Comparison of ENCODE assay signal across 8 cellular contexts in the genomic region with DNA sequence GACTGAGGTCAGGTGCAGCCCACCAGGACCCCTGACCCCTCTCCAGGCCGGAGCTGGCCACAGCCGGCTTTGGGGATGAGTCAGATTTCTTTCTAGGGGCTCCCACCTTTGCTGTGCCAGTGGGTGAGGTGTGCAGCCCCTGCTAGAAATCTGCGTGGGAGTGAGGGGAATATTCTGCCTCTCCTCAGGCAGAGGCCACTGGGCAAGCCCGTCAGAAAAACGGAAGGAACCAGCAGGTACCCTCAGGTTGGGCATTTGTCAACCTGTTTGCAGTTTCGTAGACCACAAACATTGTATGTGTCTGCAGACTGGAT. TPM values are rescaled to one million over a fixed set of nuclear protein-coding genes. Genes with fewer than 3 reads are reported as not detected.
DNase-seq lines count a peak whose midpoint lies in the region; ATAC-seq and TF ChIP-seq lines count a peak whose summit lies in the region.

No MANE protein-coding gene starts in this region.

- H3K27me3 Mint-ChIP-seq in activated naive CD4-positive, alpha-beta T cell treated with anti-CD3 and anti-CD28 coated beads, Interleukin-2, amount 10 ng/mL, durations not matched to agents 7 days and 5 days, result peaks cover 46% of the 10 kb centered on the region
- H3K27me3 Mint-ChIP-seq in stimulated activated memory B cell treated with anti-CD40 and anti-IgM and Interleukin-4, amounts not matched to agents 10 μg/mL and 1 μg/mL and 100 μg/mL, for 72 hours, result peaks cover 46% of the 10 kb centered on the region

- WGBS in tibial nerve, 2 donors, result 20 to 25% methylated on average over 6 of the region's 6 CpGs

- H3K9me3 ChIP-seq in mucosa of rectum (ENCODE audit: control insufficient read depth in 2 of 2, low read length in 2 of 2) (no peaks in the 10 kb centered on the region), tibial nerve (no peaks in the 10 kb centered on the region)

- H3K4me1 Mint-ChIP-seq in activated naive CD4-positive, alpha-beta T cell treated with anti-CD3 and anti-CD28 coated beads, Interleukin-2, amount 10 ng/mL, durations not matched to agents 7 days and 5 days, result peaks cover 19% of the 10 kb centered on the region
- H3K4me1 Mint-ChIP-seq in stimulated activated memory B cell treated with anti-CD40 and anti-IgM and Interleukin-4, amounts not matched to agents 10 μg/mL and 1 μg/mL and 100 μg/mL, for 72 hours, result peaks cover 14% of the 10 kb centered on the region

- H3K27ac ChIP-seq in mucosa of rectum (ENCODE audit: low read depth in 2 of 2, low read length in 2 of 2) (peak overlapping the region; percentile 76 to 83), tibial nerve (peak overlapping the region; percentile 75 to 89 (median 82))

- H3K36me3 Mint-ChIP-seq in activated naive CD4-positive, alpha-beta T cell treated with anti-CD3 and anti-CD28 coated beads, Interleukin-2, amount 10 ng/mL, durations not matched to agents 7 days and 5 days, result no peaks in the 10 kb centered on the region
- H3K36me3 Mint-ChIP-seq in stimulated activated memory B cell treated with anti-CD40 and anti-IgM and Interleukin-4, amounts not matched to agents 10 μg/mL and 1 μg/mL and 100 μg/mL, for 72 hours, result no peaks in the 10 kb centered on the region

- H3K27me3 ChIP-seq in mucosa of rectum (ENCODE audit: control insufficient read depth in 2 of 2, insufficient read depth in 2 of 2, low read length in 2 of 2), result no peaks in the 10 kb centered on the region
- H3K27me3 ChIP-seq in tibial nerve, result no peaks in the 10 kb centered on the region

- no peak for TF ChIP-seq POLR2A in tibial nerve (IDR thresholded peaks at IDR 0.05)

- no peak for TF ChIP-seq EP300 in tibial nerve (IDR thresholded peaks at IDR 0.05)

- TF ChIP-seq CTCF in tibial nerve (IDR thresholded peaks at IDR 0.05), result no peak

- no peak overlapping the region for H3K27ac Mint-ChIP-seq in activated naive CD4-positive, alpha-beta T cell treated with anti-CD3 and anti-CD28 coated beads, Interleukin-2, amount 10 ng/mL, durations not matched to agents 7 days and 5 days
- no peak overlapping the region for H3K27ac Mint-ChIP-seq in stimulated activated memory B cell treated with anti-CD40 and anti-IgM and Interleukin-4, amounts not matched to agents 10 μg/mL and 1 μg/mL and 100 μg/mL, for 72 hours

- H3K4me1 ChIP-seq in mucosa of rectum (ENCODE audit: control insufficient read depth in 2 of 2, insufficient read depth in 2 of 2, low read length in 2 of 2) (peaks cover 18 to 38% of the 10 kb centered on the region in 2 donors), tibial nerve (peaks cover 0 to 50% (median 20%) of the 10 kb centered on the region in 4 donors)

- H3K4me3 Mint-ChIP-seq in activated naive CD4-positive, alpha-beta T cell treated with anti-CD3 and anti-CD28 coated beads, Interleukin-2, amount 10 ng/mL, durations not matched to agents 7 days and 5 days, result peak overlapping the region; percentile 78
- H3K4me3 Mint-ChIP-seq in stimulated activated memory B cell treated with anti-CD40 and anti-IgM and Interleukin-4, amounts not matched to agents 10 μg/mL and 1 μg/mL and 100 μg/mL, for 72 hours, result no peak overlapping the region

- CTCF ChIA-PET in activated naive CD4-positive, alpha-beta T cell treated with anti-CD3 and anti-CD28 coated beads, Interleukin-2, amount 10 ng/mL, durations not matched to agents 7 days and 5 days (lab: Charles Lee), result interaction anchor here (4.5 kb wide), 1 partner anchor 105 kb away, joined by 37 read pairs; no protein-coding TSS in a partner anchor

- H3K36me3 ChIP-seq in mucosa of rectum (ENCODE audit: control insufficient read depth in 2 of 2, insufficient read depth in 2 of 2, low read length in 2 of 2), result no peaks in the 10 kb centered on the region
- H3K36me3 ChIP-seq in tibial nerve, result no peaks in the 10 kb centered on the region

- no peaks in the 10 kb centered on the region for H3K9me3 Mint-ChIP-seq in activated naive CD4-positive, alpha-beta T cell treated with anti-CD3 and anti-CD28 coated beads, Interleukin-2, amount 10 ng/mL, durations not matched to agents 7 days and 5 days
- H3K9me3 Mint-ChIP-seq in stimulated activated memory B cell treated with anti-CD40 and anti-IgM and Interleukin-4, amounts not matched to agents 10 μg/mL and 1 μg/mL and 100 μg/mL, for 72 hours, result no peaks in the 10 kb centered on the region

- peak overlapping the region; percentile 32 to 34 for H3K9ac ChIP-seq in mucosa of rectum (ENCODE audit: low read depth in 1 of 2, low read length in 2 of 2)

- no peak for ATAC-seq in stimulated activated memory B cell treated with anti-CD40 and anti-IgM and Interleukin-4, amounts not matched to agents 10 μg/mL and 1 μg/mL and 100 μg/mL, for 72 hours
- no peak for ATAC-seq in GM19023 (IDR thresholded peaks at IDR 0.05; ENCODE audit: unreplicated experiment)

- peak overlapping the region in 1 of 2 donors; percentile 93 for H3K4me3 ChIP-seq in mucosa of rectum (ENCODE audit: low read length in 2 of 2)
- H3K4me3 ChIP-seq in tibial nerve, result peak overlapping the region; percentile 67 to 77 (median 70)

- no peak for DNase-seq in activated naive CD4-positive, alpha-beta T cell treated with anti-CD3 and anti-CD28 coated beads, Interleukin-2, amount 10 ng/mL, durations not matched to agents 7 days and 5 days
- no peak for DNase-seq in activated naive CD4-positive, alpha-beta T cell (lab: John Stamatoyannopoulos, UW)
- peak; percentile 20 for DNase-seq in cerebellum (ENCODE audit: low spot score)
- DNase-seq in tibial nerve (ENCODE audit: low spot score in 2 of 2), result no peak
- DNase-seq in OCI-M1 (lab: John Stamatoyannopoulos, UW), result no peak

RNA-seq across cellular contexts. Expression of a gene that starts 1.8 kb away (rescaled TPM):
- total RNA-seq in cerebellum (18.5 TPM), tibial nerve (10 to 100 TPM; 31.8 to 87.0 (median 49.0) TPM)
